ENCODE assay signal across 24 cellular contexts in the genomic region with DNA sequence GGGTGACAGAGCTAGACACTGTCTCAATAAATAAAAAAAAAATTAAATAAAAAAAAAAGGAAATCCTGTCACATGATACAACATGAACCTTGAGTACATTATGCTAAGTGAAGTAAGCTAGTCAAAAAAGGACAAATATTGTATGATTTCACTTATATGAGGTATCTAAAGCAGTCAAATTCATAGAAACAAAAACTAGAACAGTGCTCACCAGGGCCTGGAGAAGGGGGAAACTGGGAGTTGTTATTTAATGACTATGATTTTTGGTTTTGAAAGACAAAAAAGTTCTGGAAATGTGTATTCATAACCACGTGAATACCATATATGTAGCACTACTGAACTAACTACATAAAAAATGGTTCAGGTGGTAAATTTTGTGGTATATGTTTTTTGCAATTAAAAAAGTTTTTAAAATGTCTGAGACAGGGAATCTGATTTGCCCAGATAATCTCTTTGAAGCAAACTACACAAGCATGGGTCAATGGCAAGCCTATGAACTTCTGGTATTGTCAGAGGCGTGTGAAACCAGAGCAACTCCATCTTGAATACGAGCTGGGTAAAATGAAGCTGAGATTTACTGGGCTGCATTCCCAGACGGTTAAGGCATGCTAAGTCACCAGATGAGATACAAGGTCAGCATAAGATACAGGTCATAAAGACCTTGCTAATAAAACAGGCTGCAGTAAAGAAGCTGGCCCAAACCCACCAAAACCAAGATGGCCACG.
"Had no signal": no experiment of that assay in that cellular context is flagged by ENCODE, and none has a peak within 500 bp of the region (broad histone marks: within the 10 kb centered on the region; RNA-seq: fewer than 3 reads in every experiment).

No MANE protein-coding gene starts in this region.

- DNase-seq: activated CD4-positive, CD25-positive, alpha-beta regulatory T cell; activated CD8-positive, alpha-beta memory T cell treated with anti-CD3 and anti-CD28 coated beads for 24 hours; activated effector memory CD4-positive, alpha-beta T cell treated with anti-CD3 and anti-CD28 coated beads, Interleukin-2, amount 50 U/mL, for 16 hours; activated naive CD4-positive, alpha-beta T cell treated with anti-CD3 and anti-CD28 coated beads for 36 hours; aorta; cerebellar nuclear complex; colonic mucosa; dorsolateral prefrontal cortex; head of caudate nucleus; hippocampal formation; midbrain; naive thymus-derived CD4-positive, alpha-beta T cell; occipital lobe; stimulated activated CD4-positive, alpha-beta T cell treated with anti-CD3 and anti-CD28 coated beads, Interleukin-15, amount 100 ng/mL, for 24 hours; stimulated activated CD4-positive, alpha-beta T cell treated with anti-CD3 and anti-CD28 coated beads, Interleukin-2, amount 100 ng/mL, for 24 hours; stimulated activated naive CD4-positive, alpha-beta T cell; uterus had no signal

- H3K79me2 ChIP-seq: parathyroid adenoma had no signal

- H3K9me3 ChIP-seq: colonic mucosa, gastroesophageal sphincter, right atrium auricular region, uterus had no signal

- ATAC-seq: gastroesophageal sphincter; naive thymus-derived CD4-positive, alpha-beta T cell had no signal

- H3K4me2 ChIP-seq: neural progenitor cell had no signal

- H3K4me1 ChIP-seq: colonic mucosa, gastroesophageal sphincter, neural progenitor cell, parathyroid adenoma, right atrium auricular region, uterus had no signal

- H3K9me3 Mint-ChIP-seq: activated naive CD4-positive, alpha-beta T cell treated with anti-CD3 and anti-CD28 coated beads for 36 hours; naive thymus-derived CD4-positive, alpha-beta T cell; neural progenitor cell; type B pancreatic cell had no signal

- H3K27me3 Mint-ChIP-seq: brain; naive thymus-derived CD4-positive, alpha-beta T cell; type B pancreatic cell had no signal

- H3K27ac ChIP-seq: cardiac muscle cell, colonic mucosa, dorsolateral prefrontal cortex, gastroesophageal sphincter, neural progenitor cell, parathyroid adenoma, right atrium auricular region, uterus had no signal

- H3K4me1 Mint-ChIP-seq: brain had no signal

- H2AFZ ChIP-seq: neural progenitor cell, parathyroid adenoma had no signal

- H3K27ac Mint-ChIP-seq: activated naive CD4-positive, alpha-beta T cell treated with anti-CD3 and anti-CD28 coated beads for 36 hours; brain; neural progenitor cell; type B pancreatic cell had no signal

- H3K36me3 ChIP-seq: cardiac muscle cell, colonic mucosa, gastroesophageal sphincter, neural progenitor cell, right atrium auricular region, uterus had no signal

- H3K27me3 ChIP-seq: cardiac muscle cell, colonic mucosa, dorsolateral prefrontal cortex, gastroesophageal sphincter, neural progenitor cell, right atrium auricular region, uterus had no signal

- H3K4me3 Mint-ChIP-seq: activated naive CD4-positive, alpha-beta T cell treated with anti-CD3 and anti-CD28 coated beads for 36 hours; brain; naive thymus-derived CD4-positive, alpha-beta T cell; neural progenitor cell; type B pancreatic cell had no signal

- H3K9ac ChIP-seq: neural progenitor cell, parathyroid adenoma had no signal

- H3K4me3 ChIP-seq: cardiac muscle cell, colonic mucosa, dorsolateral prefrontal cortex, gastroesophageal sphincter, neural progenitor cell, right atrium auricular region, uterus had no signal
